20 cellular contexts compared by ENCODE assay signal in the genomic region with DNA sequence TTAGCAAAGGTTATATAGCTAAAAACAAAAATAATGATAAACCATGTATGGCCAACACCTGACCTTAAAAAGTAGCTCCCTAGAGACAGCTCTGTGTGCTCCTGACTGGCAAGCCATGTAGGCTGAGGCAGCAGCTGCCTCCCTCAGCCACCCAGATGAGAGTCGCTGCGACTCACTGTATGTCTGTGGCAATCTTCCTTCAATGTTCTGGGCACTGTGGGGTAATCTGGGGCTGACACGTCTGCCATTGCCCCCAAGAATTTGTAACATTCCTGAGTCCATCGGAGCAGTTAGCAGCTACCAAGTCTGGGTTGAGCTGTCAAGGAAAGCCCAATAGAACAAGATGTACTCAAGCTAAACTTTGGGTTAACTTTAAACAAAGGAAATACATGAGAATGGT.
DNase-seq lines count a peak whose midpoint lies in the region; ATAC-seq and TF ChIP-seq lines count a peak whose summit lies in the region.
"Had no signal": no experiment of that assay in that cellular context is flagged by ENCODE, and none has a peak within 500 bp of the region (broad histone marks: within the 10 kb centered on the region; RNA-seq: fewer than 3 reads in every experiment).

No MANE protein-coding gene starts in this region.

- no peak overlapping the region for H3K27ac ChIP-seq in IMR-90 (ENCODE audit: insufficient read depth, low read length)
- H3K27ac ChIP-seq in tibial artery = no peak overlapping the region
- H3K27ac ChIP-seq: tibial nerve had no signal

- no peak overlapping the region for H2AK9ac ChIP-seq in IMR-90 (replicated peaks; ENCODE audit: low read depth, low read length, poor library complexity)

- no peak overlapping the region for H3K14ac ChIP-seq in IMR-90 (replicated peaks; ENCODE audit: low read depth, low read length)

- H3K27ac Mint-ChIP-seq in T-helper 2 cell treated with Interferon-gamma antibody and Interleukin-4, amounts not matched to agents 5 μg/mL and 100 μg/mL, for 36 hours = no peak overlapping the region
- H3K27ac Mint-ChIP-seq: activated T-helper 17 cell treated with anti-CD3 and anti-CD28 coated beads, Interleukin-2, amount 50 U/mL, for 72 hours had no signal

- H3K4me1 ChIP-seq in IMR-90 (ENCODE audit: control insufficient read depth, insufficient read depth, low read length) (no peaks in the 10 kb centered on the region), tibial artery (no peaks in the 10 kb centered on the region)

- H2BK15ac ChIP-seq in IMR-90 (ENCODE audit: low read depth, low read length) = no peak overlapping the region

- dilution Hi-C loops in IMR-90 (cut with HindIII; ENCODE audit: low sequenced_read_pairs, unreplicated experiment) = no loop called here

- H3K9me1 ChIP-seq in IMR-90 (ENCODE audit: insufficient read depth, low read length) = no peaks in the 10 kb centered on the region; the same call in 1 of the 2 replicates

- no peaks in the 10 kb centered on the region for H3K9me3 Mint-ChIP-seq in T-helper 2 cell treated with Interferon-gamma antibody and Interleukin-4, amounts not matched to agents 5 μg/mL and 100 μg/mL, for 36 hours
- H3K9me3 Mint-ChIP-seq: activated T-helper 17 cell treated with anti-CD3 and anti-CD28 coated beads, Interleukin-2, amount 50 U/mL, for 72 hours had no signal

- no peak overlapping the region for H3K23ac ChIP-seq in IMR-90 (ENCODE audit: low read depth, low read length)

- TF ChIP-seq CTCF in IMR-90 (conservative IDR thresholded peaks at IDR 0.05; ENCODE audit: low read depth, low read length) = no peak
- no peak for TF ChIP-seq CTCF in GM10248 (IDR thresholded peaks at IDR 0.05; ENCODE audit: control extremely low read depth, extremely low read depth, low read depth, missing control alignments)
- no peak for TF ChIP-seq CTCF in tibial artery (IDR thresholded peaks at IDR 0.05)

- TF ChIP-seq RAD21 in IMR-90 (IDR thresholded peaks at IDR 0.05; ENCODE audit: low read length) = no peak

- H4K20me1 ChIP-seq in IMR-90 (ENCODE audit: insufficient read depth, low read length) = no peaks in the 10 kb centered on the region

- peak; percentile 65 for DNase-seq in AG08396 (ENCODE audit: low spot score)
- DNase-seq in IMR-90 = peak; percentile 47
- DNase-seq in astrocyte of the hippocampus (ENCODE audit: low read depth, low spot score) = peak; percentile 34
- DNase-seq in glomerular visceral epithelial cell (ENCODE audit: extremely low spot score) = peak; percentile 77
- DNase-seq in GM10248 (ENCODE audit: extremely low spot score) = no peak
- no peak for DNase-seq in tibial artery
- DNase-seq in stimulated activated CD4-positive, alpha-beta T cell treated with anti-CD3 and anti-CD28 coated beads, Interleukin-15, amount 100 ng/mL, for 24 hours = no peak
- DNase-seq in T-helper 2 cell treated with Interferon-gamma antibody and Interleukin-4, amounts not matched to agents 5 μg/mL and 100 μg/mL, for 36 hours (ENCODE audit: low spot score) = no peak
- DNase-seq: activated CD4-positive, alpha-beta T cell treated with anti-CD3 and anti-CD28 coated beads, Interleukin-2, amount 50 U/mL, for 48 hours; DMS53; effector CD4-positive, alpha-beta T cell; glutamatergic neuron; KBM-7; naive B cell; NCI-H187; NCI-H748 treated with DMSO at 0.1 percent for 48 hours; SHP77 treated with DMSO at 0.1 percent for 48 hours; stimulated activated CD8-positive, alpha-beta memory T cell treated with anti-CD3 and anti-CD28 coated beads, Interleukin-4, amount 100 ng/mL, for 48 hours had no signal

- no peak for TF ChIP-seq POLR2A in IMR-90 (IDR thresholded peaks at IDR 0.05; ENCODE audit: low read depth, low read length)

- no peak overlapping the region; the same call in 1 of the 2 replicates for H2AK5ac ChIP-seq in IMR-90 (ENCODE audit: low read depth, low read length)

- H2BK120ac ChIP-seq in IMR-90 (ENCODE audit: low read depth, low read length) = no peak overlapping the region

- CTCF ChIA-PET in IMR-90 (lab: Yijun Ruan, JAX) = interaction anchor here (0.8 kb wide), 1 partner anchor 35 kb away, joined by 3 read pairs; no protein-coding TSS in a partner anchor
- CTCF ChIA-PET in GM10248 (lab: Yijun Ruan, JAX) = interaction anchor here (1.2 to 1.5 kb wide), 4 partner anchors 20 to 66 kb away, joined by 3 to 6 read pairs (median 4); no protein-coding TSS in a partner anchor

- POLR2A ChIA-PET in IMR-90 (lab: Charles Lee; ENCODE audit: unreplicated experiment) (no interaction called here), GM10248 (lab: Yijun Ruan, JAX) (no interaction called here)

- no peak overlapping the region for H3K18ac ChIP-seq in IMR-90 (ENCODE audit: low read depth, low read length)

- H2AFZ ChIP-seq in IMR-90 (replicated peaks; ENCODE audit: low read length, poor library complexity) = peak overlapping the region; percentile 59

- H3K4me1 Mint-ChIP-seq in T-helper 2 cell treated with Interferon-gamma antibody and Interleukin-4, amounts not matched to agents 5 μg/mL and 100 μg/mL, for 36 hours (ENCODE audit: low read depth) = no peaks in the 10 kb centered on the region
- H3K4me1 Mint-ChIP-seq: activated T-helper 17 cell treated with anti-CD3 and anti-CD28 coated beads, Interleukin-2, amount 50 U/mL, for 72 hours; naive B cell had no signal

- H3K27me3 Mint-ChIP-seq in T-helper 2 cell treated with Interferon-gamma antibody and Interleukin-4, amounts not matched to agents 5 μg/mL and 100 μg/mL, for 36 hours (ENCODE audit: low read depth) = peaks cover 5% of the 10 kb centered on the region
- H3K27me3 Mint-ChIP-seq: naive B cell had no signal

- H2BK5ac ChIP-seq in IMR-90 (ENCODE audit: low read depth, low read length, poor library complexity, severe bottlenecking) = no peak overlapping the region

- H3K79me1 ChIP-seq in IMR-90 (ENCODE audit: low read depth in 1 of 2, low read length in 2 of 2) = no peaks in the 10 kb centered on the region

- no peak overlapping the region for H4K5ac ChIP-seq in IMR-90 (ENCODE audit: low read depth, low read length)

- no TSS peak for BruUV-seq in IMR-90 (replicated peaks; lab: Mats Ljungman, UMichigan)

- no peaks in the 10 kb centered on the region for H3K36me3 Mint-ChIP-seq in T-helper 2 cell treated with Interferon-gamma antibody and Interleukin-4, amounts not matched to agents 5 μg/mL and 100 μg/mL, for 36 hours (ENCODE audit: low read depth)
- H3K36me3 Mint-ChIP-seq: naive B cell had no signal

- H2BK20ac ChIP-seq in IMR-90 (ENCODE audit: low read depth, low read length) = no peak overlapping the region

- ATAC-seq in IMR-90 (ENCODE audit: low read depth) = peak; percentile 41; the same call in 1 of the 2 replicates
- ATAC-seq: activated T-helper 17 cell treated with anti-CD3 and anti-CD28 coated beads, Interleukin-2, amount 50 U/mL, for 72 hours had no signal

- H3K4me3 ChIP-seq in IMR-90 (ENCODE audit: insufficient read depth, low read depth, low read length) (no peak overlapping the region), tibial artery (no peak overlapping the region)
- H3K4me3 ChIP-seq: tibial nerve had no signal

- H4K8ac ChIP-seq in IMR-90 (ENCODE audit: low read depth in 2 of 2, low read length in 2 of 2) = no peak overlapping the region

- H3K9me3 ChIP-seq in IMR-90 (ENCODE audit: control insufficient read depth, insufficient read depth, low read length) = no peaks in the 10 kb centered on the region
- H3K9me3 ChIP-seq in tibial artery = no peaks in the 10 kb centered on the region
- H3K9me3 ChIP-seq: tibial nerve had no signal

- no peak overlapping the region for H4K91ac ChIP-seq in IMR-90 (ENCODE audit: insufficient read depth, low read depth, low read length)

- no peak overlapping the region for H3K4me3 Mint-ChIP-seq in T-helper 2 cell treated with Interferon-gamma antibody and Interleukin-4, amounts not matched to agents 5 μg/mL and 100 μg/mL, for 36 hours
- H3K4me3 Mint-ChIP-seq: activated T-helper 17 cell treated with anti-CD3 and anti-CD28 coated beads, Interleukin-2, amount 50 U/mL, for 72 hours; naive B cell had no signal

- in situ Hi-C loops in IMR-90 (cut with MboI; ENCODE audit: low sequenced_read_pairs) = no loop called here

- intact Hi-C loops in IMR-90 (cut with micrococcal nuclease) (no loop called here), tibial artery (cut with DNase I; ENCODE audit: low total_unique reads) (no loop called here)

- no peak overlapping the region for H3K9ac ChIP-seq in IMR-90 (ENCODE audit: low read depth, low read length)

- H3K56ac ChIP-seq in IMR-90 (ENCODE audit: extremely low read depth, insufficient read depth, low read length) = no peak overlapping the region

- H3K27me3 ChIP-seq in IMR-90 (ENCODE audit: control insufficient read depth, insufficient read depth, low read length) (no peaks in the 10 kb centered on the region), tibial artery (no peaks in the 10 kb centered on the region)
- H3K27me3 ChIP-seq: tibial nerve had no signal

- no peak overlapping the region for H3K4ac ChIP-seq in IMR-90 (ENCODE audit: low read depth, low read length)

- no CpG with 5 or more reads among the region's 4 CpGs for WGBS in IMR-90 (ENCODE audit: extremely low coverage in 2 of 2, insufficient read length in 1 of 2), 2 experiments

- H3K36me3 ChIP-seq in IMR-90 (ENCODE audit: control insufficient read depth, insufficient read depth, low read length) = no peaks in the 10 kb centered on the region
- H3K36me3 ChIP-seq in tibial artery = no peaks in the 10 kb centered on the region
- H3K36me3 ChIP-seq: tibial nerve had no signal

- no peak overlapping the region for H3K4me2 ChIP-seq in IMR-90 (ENCODE audit: low read depth, low read length)

TF ChIP-seq in IMR-90, 13 proteins besides CTCF, POLR2A, EP300 and RAD21:
- TF ChIP-seq FOS (IDR thresholded peaks at IDR 0.05; ENCODE audit: low read depth, low read length) = peak; percentile 30; the same call in 1 of the 2 replicates
- no peak for TF ChIP-seq MAZ (IDR thresholded peaks at IDR 0.05; ENCODE audit: borderline replicate concordance, low read depth, low read length)
- TF ChIP-seq CEBPB (IDR thresholded peaks at IDR 0.05; ENCODE audit: low read depth, low read length) = peak; percentile 85
- no peak for TF ChIP-seq MXI1 (IDR thresholded peaks at IDR 0.05; ENCODE audit: borderline replicate concordance, low read depth, low read length)
- no peak for TF ChIP-seq SMC3 (IDR thresholded peaks at IDR 0.05; ENCODE audit: low read depth, low read length)
TF ChIP-seq in IMR-90: peak in this region for 2.

Comparison
In these comparisons a context has a peak if more than half of its experiments do, and no peak if none do; other contexts are left out.
1. DNase-seq: peak in AG08396 (single experiment), IMR-90 (single experiment), astrocyte of the hippocampus (single experiment) and glomerular visceral epithelial cell (single experiment); none in GM10248 (single experiment), tibial artery (0 of 2), stimulated activated CD4-positive, alpha-beta T cell treated with anti-CD3 and anti-CD28 coated beads, Interleukin-15, amount 100 ng/mL, for 24 hours (single experiment) and T-helper 2 cell treated with Interferon-gamma antibody and Interleukin-4, amounts not matched to agents 5 μg/mL and 100 μg/mL, for 36 hours (single experiment).